25 cellular contexts compared by ENCODE assay signal in the genomic region with DNA sequence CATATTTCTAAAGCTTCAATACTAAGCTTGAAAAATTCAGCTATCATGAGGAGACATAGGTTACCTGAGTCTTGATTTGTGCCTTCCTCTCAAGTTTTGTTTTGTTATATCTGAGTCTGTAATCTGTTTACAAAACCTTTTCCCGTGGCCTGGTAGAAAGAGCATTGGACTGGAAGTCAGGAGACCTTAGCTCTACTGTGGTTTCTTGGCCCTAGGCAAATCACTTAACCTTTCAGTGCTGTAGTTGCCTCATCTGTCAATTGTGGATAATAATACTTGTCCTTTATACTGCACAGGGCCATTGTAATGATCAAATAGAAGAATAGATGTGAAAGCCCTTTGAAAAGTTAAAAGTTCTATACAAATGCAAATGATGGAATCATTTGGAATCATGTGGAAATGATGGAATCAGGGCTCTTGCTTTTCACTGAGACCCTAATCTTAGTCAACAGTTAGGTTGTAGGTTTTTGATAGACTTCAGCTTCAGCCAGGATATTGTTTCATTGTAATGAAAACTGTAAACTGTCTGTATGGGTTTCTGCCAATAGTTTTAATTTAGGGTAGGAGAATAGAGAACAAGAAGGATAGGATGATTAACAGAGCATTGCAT. TPM values are rescaled to one million over a fixed set of nuclear protein-coding genes. Genes with fewer than 3 reads are reported as not detected.
DNase-seq lines count a peak whose midpoint lies in the region; ATAC-seq, FAIRE-seq and TF ChIP-seq lines count a peak whose summit lies in the region.
"Had no signal": no experiment of that assay in that cellular context is flagged by ENCODE, and none has a peak within 500 bp of the region (broad histone marks: within the 10 kb centered on the region; RNA-seq: fewer than 3 reads in every experiment).

No MANE protein-coding gene starts in this region.

- H3K27ac Mint-ChIP-seq in natural killer cell (peak overlapping the region; percentile 13 to 37), WTC11 (no peak overlapping the region)
- H3K27ac Mint-ChIP-seq: memory B cell; stimulated activated naive CD8-positive, alpha-beta T cell treated with anti-CD3 and anti-CD28 coated beads, Interleukin-15, Interleukin-2, amounts not matched to agents 100 ng/mL and 50 ng/mL, for 24 hours had no signal

- H3K27me3 ChIP-seq in Loucy (ENCODE audit: insufficient read depth, low read length, poor library complexity, severe bottlenecking) (no peaks in the 10 kb centered on the region), WERI-Rb-1 (ENCODE audit: insufficient read depth, low read depth, severe bottlenecking) (no peaks in the 10 kb centered on the region)
- H3K27me3 ChIP-seq: cardiac muscle cell, transverse colon had no signal

- H3K27me3 Mint-ChIP-seq in natural killer cell (ENCODE audit: low read depth in 2 of 2) (no peaks in the 10 kb centered on the region), WTC11 (ENCODE audit: low read depth) (no peaks in the 10 kb centered on the region)
- H3K27me3 Mint-ChIP-seq: memory B cell; naive B cell; stimulated activated naive CD8-positive, alpha-beta T cell treated with anti-CD3 and anti-CD28 coated beads, Interleukin-15, Interleukin-2, amounts not matched to agents 100 ng/mL and 50 ng/mL, for 24 hours had no signal

- ATAC-seq in GM21825 (IDR thresholded peaks at IDR 0.05; ENCODE audit: unreplicated experiment) (peak; percentile 5), natural killer cell (no peak), WTC11 (no peak)

- TF ChIP-seq POLR2A in GM12892 (IDR thresholded peaks at IDR 0.05; ENCODE audit: low read depth, low read length), result no peak

- FAIRE-seq in GM12892 (lab: Jason Lieb, UNC), result peak; percentile 42
- FAIRE-seq: frontal cortex, G401.6 had no signal

- H3K9me3 Mint-ChIP-seq in natural killer cell (no peaks in the 10 kb centered on the region), WTC11 (peaks cover 3% of the 10 kb centered on the region; the same call in 1 of the 2 replicates)
- H3K9me3 Mint-ChIP-seq: memory B cell; naive B cell; stimulated activated naive CD8-positive, alpha-beta T cell treated with anti-CD3 and anti-CD28 coated beads, Interleukin-15, Interleukin-2, amounts not matched to agents 100 ng/mL and 50 ng/mL, for 24 hours had no signal

- H4K20me1 ChIP-seq in Loucy (ENCODE audit: insufficient read depth, low read length, poor library complexity, severe bottlenecking), result no peaks in the 10 kb centered on the region

- H3K4me3 Mint-ChIP-seq in natural killer cell (no peak overlapping the region), WTC11 (no peak overlapping the region)
- H3K4me3 Mint-ChIP-seq: memory B cell; naive B cell; stimulated activated naive CD8-positive, alpha-beta T cell treated with anti-CD3 and anti-CD28 coated beads, Interleukin-15, Interleukin-2, amounts not matched to agents 100 ng/mL and 50 ng/mL, for 24 hours had no signal

- peak overlapping the region; percentile 50 for H3K4me2 ChIP-seq in Loucy (ENCODE audit: low read depth, low read length, poor library complexity, severe bottlenecking)

- H3K27ac ChIP-seq in WERI-Rb-1, result no peak overlapping the region
- H3K27ac ChIP-seq: cardiac muscle cell, RWPE1, transverse colon had no signal

- no peak for TF ChIP-seq CTCF in Loucy (conservative IDR thresholded peaks at IDR 0.05; ENCODE audit: low read length)
- no peak for TF ChIP-seq CTCF in natural killer cell (IDR thresholded peaks at IDR 0.05)
- TF ChIP-seq CTCF in WERI-Rb-1 (IDR thresholded peaks at IDR 0.05; ENCODE audit: low read depth, low read length), result no peak
- no peak for TF ChIP-seq CTCF in WTC11 (IDR thresholded peaks at IDR 0.05)

- H3K79me2 ChIP-seq in Loucy (ENCODE audit: insufficient read depth, low read length), result peaks cover 76% of the 10 kb centered on the region

- H3K9ac ChIP-seq in Loucy (ENCODE audit: low read depth, low read length, poor library complexity, severe bottlenecking), result no peak overlapping the region

- peaks cover 11 to 20% of the 10 kb centered on the region in 2 donors for H3K4me1 Mint-ChIP-seq in natural killer cell
- peaks cover 25% of the 10 kb centered on the region for H3K4me1 Mint-ChIP-seq in WTC11

- peaks cover 10% of the 10 kb centered on the region for H3K36me3 Mint-ChIP-seq in natural killer cell
- H3K36me3 Mint-ChIP-seq in WTC11, result peaks cover 3% of the 10 kb centered on the region; the same call in 1 of the 2 replicates

- POLR2A ChIA-PET in WTC11 (lab: Charles Lee), result no interaction called here

- no peak overlapping the region for H2AFZ ChIP-seq in Loucy (ENCODE audit: low read length)

- H3F3A ChIP-seq in Loucy (ENCODE audit: low read depth), result no peaks in the 10 kb centered on the region

- CTCF ChIA-PET in WTC11 (lab: Charles Lee), result no interaction called here

- H3K36me3 ChIP-seq in Loucy (ENCODE audit: insufficient read depth, low read length) (peaks cover 18% of the 10 kb centered on the region; the same call in 1 of the 2 replicates), WERI-Rb-1 (no peaks in the 10 kb centered on the region)
- H3K36me3 ChIP-seq: cardiac muscle cell had no signal

- H3K4me1 ChIP-seq in Loucy (ENCODE audit: insufficient read depth, low read length, poor library complexity, severe bottlenecking), result peaks cover 57% of the 10 kb centered on the region

- peak overlapping the region; percentile 18 for H3K4me3 ChIP-seq in Loucy (ENCODE audit: low read length, poor library complexity, severe bottlenecking)
- H3K4me3 ChIP-seq in WERI-Rb-1 (ENCODE audit: low read depth, low read length), result no peak overlapping the region
- H3K4me3 ChIP-seq: cardiac muscle cell, transverse colon had no signal

- DNase-seq in GM12892 (ENCODE audit: insufficient read length), result no peak
- DNase-seq in natural killer cell, result no peak
- no peak for DNase-seq in NCI-H510A (lab: John Stamatoyannopoulos, UW)
- no peak for DNase-seq in WERI-Rb-1
- no peak for DNase-seq in WTC11 (ENCODE audit: low spot score)
- DNase-seq: activated CD4-positive, alpha-beta T cell treated with anti-CD3 and anti-CD28 coated beads for 48 hours; activated CD8-positive, alpha-beta memory T cell treated with anti-CD3 and anti-CD28 coated beads, Interleukin-2, amount 50 U/mL, for 4 hours; activated gamma-delta T cell; AML-193; amniotic stem cell; Calu3; erythroblast; kidney glomerular epithelial cell; naive B cell; NCI-H187 treated with DMSO at 0.1 percent for 48 hours; stimulated activated CD4-positive, alpha-beta T cell treated with anti-CD3 and anti-CD28 coated beads, Interleukin-2, amount 100 ng/mL, for 24 hours; transverse colon had no signal

- H3K9me3 ChIP-seq in Loucy (ENCODE audit: insufficient read depth, low read depth, low read length), result no peaks in the 10 kb centered on the region
- no peaks in the 10 kb centered on the region for H3K9me3 ChIP-seq in WERI-Rb-1 (ENCODE audit: severe bottlenecking)
- H3K9me3 ChIP-seq: transverse colon had no signal

- intact Hi-C loops in natural killer cell (cut with micrococcal nuclease), result no loop called here

- H3K9me2 ChIP-seq in Loucy (replicated peaks; ENCODE audit: low read depth, low read length), result no peaks in the 10 kb centered on the region

TF ChIP-seq in WTC11, 78 proteins besides CTCF, POLR2A, EP300 and RAD21 (continues in another document):
- no peak for TF ChIP-seq ATF1 (CRISPR knock-in tag; IDR thresholded peaks at IDR 0.05)
- no peak for TF ChIP-seq CREB1 (CRISPR knock-in tag; IDR thresholded peaks at IDR 0.05)
- no peak for TF ChIP-seq CREM (CRISPR knock-in tag; IDR thresholded peaks at IDR 0.05)
- TF ChIP-seq TEAD1 (CRISPR knock-in tag; IDR thresholded peaks at IDR 0.05), result no peak
- TF ChIP-seq FOXJ3 (CRISPR knock-in tag; IDR thresholded peaks at IDR 0.05; ENCODE audit: borderline replicate concordance), result no peak
- TF ChIP-seq SP1 (CRISPR knock-in tag; conservative IDR thresholded peaks at IDR 0.05), result no peak
- TF ChIP-seq MYBL2 (CRISPR knock-in tag; IDR thresholded peaks at IDR 0.05), result no peak
- TF ChIP-seq, protein P1, sequence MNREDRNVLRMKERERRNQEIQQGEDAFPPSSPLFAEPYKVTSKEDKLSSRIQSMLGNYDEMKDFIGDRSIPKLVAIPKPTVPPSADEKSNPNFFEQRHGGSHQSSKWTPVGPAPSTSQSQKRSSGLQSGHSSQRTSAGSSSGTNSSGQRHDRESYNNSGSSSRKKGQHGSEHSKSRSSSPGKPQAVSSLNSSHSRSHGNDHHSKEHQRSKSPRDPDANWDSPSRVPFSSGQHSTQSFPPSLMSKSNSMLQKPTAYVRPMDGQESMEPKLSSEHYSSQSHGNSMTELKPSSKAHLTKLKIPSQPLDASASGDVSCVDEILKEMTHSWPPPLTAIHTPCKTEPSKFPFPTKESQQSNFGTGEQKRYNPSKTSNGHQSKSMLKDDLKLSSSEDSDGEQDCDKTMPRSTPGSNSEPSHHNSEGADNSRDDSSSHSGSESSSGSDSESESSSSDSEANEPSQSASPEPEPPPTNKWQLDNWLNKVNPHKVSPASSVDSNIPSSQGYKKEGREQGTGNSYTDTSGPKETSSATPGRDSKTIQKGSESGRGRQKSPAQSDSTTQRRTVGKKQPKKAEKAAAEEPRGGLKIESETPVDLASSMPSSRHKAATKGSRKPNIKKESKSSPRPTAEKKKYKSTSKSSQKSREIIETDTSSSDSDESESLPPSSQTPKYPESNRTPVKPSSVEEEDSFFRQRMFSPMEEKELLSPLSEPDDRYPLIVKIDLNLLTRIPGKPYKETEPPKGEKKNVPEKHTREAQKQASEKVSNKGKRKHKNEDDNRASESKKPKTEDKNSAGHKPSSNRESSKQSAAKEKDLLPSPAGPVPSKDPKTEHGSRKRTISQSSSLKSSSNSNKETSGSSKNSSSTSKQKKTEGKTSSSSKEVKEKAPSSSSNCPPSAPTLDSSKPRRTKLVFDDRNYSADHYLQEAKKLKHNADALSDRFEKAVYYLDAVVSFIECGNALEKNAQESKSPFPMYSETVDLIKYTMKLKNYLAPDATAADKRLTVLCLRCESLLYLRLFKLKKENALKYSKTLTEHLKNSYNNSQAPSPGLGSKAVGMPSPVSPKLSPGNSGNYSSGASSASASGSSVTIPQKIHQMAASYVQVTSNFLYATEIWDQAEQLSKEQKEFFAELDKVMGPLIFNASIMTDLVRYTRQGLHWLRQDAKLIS (CRISPR knock-in tag; IDR thresholded peaks at IDR 0.05; ENCODE audit: borderline replicate concordance), result no peak

RNA-seq across cellular contexts. Expression of a gene that starts 21.6 kb away (rescaled TPM):
- polyA plus RNA-seq in GM12892 (2012; ENCODE audit: missing spikeins), result 9.2 TPM
- total RNA-seq in natural killer cell (10 to 100 TPM; 25.6 to 32.6 (median 29.2) TPM), WTC11 (2021) (13.6 to 19.5 TPM (median 16.8 TPM) in 3 replicates)

RNA-seq across cellular contexts. Expression of a gene that starts 43.1 kb away (rescaled TPM):
- 3.1 TPM for polyA plus RNA-seq in GM12892 (2012; ENCODE audit: missing spikeins)
- total RNA-seq in natural killer cell (10 to 100 TPM in 2 of 3 donors, 1 to 10 TPM in 1; 8.7 to 16.4 (median 12.6) TPM), WTC11 (2021) (2.6 to 3.3 TPM (median 2.9 TPM) in 3 replicates)
